15 cellular contexts compared by ENCODE assay signal in the genomic region with DNA sequence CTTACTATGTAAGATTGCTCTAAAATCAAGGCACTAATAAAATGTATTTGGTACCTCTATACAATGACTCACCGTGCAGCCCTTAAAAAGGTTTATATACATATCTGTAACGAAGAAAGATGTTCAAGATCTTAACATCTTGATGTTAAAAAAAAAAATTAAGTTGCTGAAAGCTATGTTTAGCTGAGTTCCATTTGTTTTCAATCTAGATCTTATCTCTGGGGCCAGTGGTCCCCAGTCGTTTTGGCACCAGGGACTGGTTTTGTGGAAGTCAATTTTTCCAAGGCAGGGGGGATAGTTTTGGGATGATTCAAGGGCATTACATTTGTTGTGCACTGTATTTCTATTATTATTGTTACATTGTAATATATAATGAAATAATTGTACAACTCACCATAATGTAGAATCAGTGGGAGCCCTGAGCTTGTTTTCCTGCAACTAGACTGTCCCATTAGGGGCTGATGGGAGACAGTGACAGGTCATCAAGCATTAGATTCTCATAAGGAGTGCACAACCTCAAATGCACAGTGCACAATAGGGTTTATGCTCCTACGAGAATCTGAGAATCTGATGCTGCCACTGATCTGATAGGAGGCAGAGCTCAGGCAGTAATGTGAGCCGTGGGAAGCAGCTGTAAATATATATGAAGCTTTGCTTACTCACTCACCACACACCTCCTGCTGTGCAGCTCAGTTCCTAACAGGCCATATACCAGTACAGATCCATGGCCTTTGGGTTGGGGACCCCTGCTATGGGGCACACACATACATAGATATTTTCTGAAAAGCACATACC. TPM values are rescaled to one million over a fixed set of nuclear protein-coding genes. Genes with fewer than 3 reads are reported as not detected.
A peak's percentile ranks its signal among the peaks of the same experiment; 100 is the strongest.
DNase-seq lines count a peak whose midpoint lies in the region; ATAC-seq and TF ChIP-seq lines count a peak whose summit lies in the region.
"Had no signal": no experiment of that assay in that cellular context is flagged by ENCODE, and none has a peak within 500 bp of the region (broad histone marks: within the 10 kb centered on the region; RNA-seq: fewer than 3 reads in every experiment).

No MANE protein-coding gene starts in this region.

- H3K9me3 ChIP-seq in breast epithelium (no peaks in the 10 kb centered on the region), SK-N-SH (no peaks in the 10 kb centered on the region), testis (no peaks in the 10 kb centered on the region)
- H3K9me3 ChIP-seq: ascending aorta had no signal

- no peaks in the 10 kb centered on the region for H3K4me1 Mint-ChIP-seq in MCF 10A (ENCODE audit: insufficient read depth, unreplicated experiment)

- H3K4me3 Mint-ChIP-seq in MCF 10A (ENCODE audit: unreplicated experiment): no peak overlapping the region
- H3K4me3 Mint-ChIP-seq: mesothelial cell of epicardium had no signal

- TF ChIP-seq POLR2A in breast epithelium (IDR thresholded peaks at IDR 0.05) (no peak), testis (IDR thresholded peaks at IDR 0.05) (no peak)

- H3K4me1 ChIP-seq in breast epithelium: no peaks in the 10 kb centered on the region
- H3K4me1 ChIP-seq in SK-N-SH (ENCODE audit: control insufficient read depth in 1 of 2, insufficient read depth in 2 of 2, low read depth in 1 of 2, low read length in 1 of 2): peaks cover 0 to 9% of the 10 kb centered on the region in 2 experiments; a peak in 3 of 4 replicates
- no peaks in the 10 kb centered on the region for H3K4me1 ChIP-seq in testis
- H3K4me1 ChIP-seq: ascending aorta had no signal

- no peaks in the 10 kb centered on the region for H3K79me2 ChIP-seq in SK-N-SH (ENCODE audit: insufficient read depth)

- peak; percentile 20 for TF ChIP-seq RAD21 in SK-N-SH (IDR thresholded peaks at IDR 0.05; ENCODE audit: low read length)

- H2AFZ ChIP-seq in SK-N-SH (ENCODE audit: low read depth): no peak overlapping the region

- ATAC-seq in left colon: no peak

- no peaks in the 10 kb centered on the region for H3K27me3 Mint-ChIP-seq in MCF 10A (ENCODE audit: insufficient read depth, unreplicated experiment)

- no peak overlapping the region for H3K4me3 ChIP-seq in breast epithelium
- no peak overlapping the region for H3K4me3 ChIP-seq in SK-N-SH (ENCODE audit: low read depth in 2 of 2, low read length in 1 of 2)
- H3K4me3 ChIP-seq in fibroblast of mammary gland (ENCODE audit: control insufficient read depth, low read depth, low read length): no peak overlapping the region
- no peak overlapping the region for H3K4me3 ChIP-seq in testis
- H3K4me3 ChIP-seq: ascending aorta had no signal

- no peak for TF ChIP-seq CTCF in MCF 10A (IDR thresholded peaks at IDR 0.05; ENCODE audit: unreplicated experiment)
- no peak for TF ChIP-seq CTCF in breast epithelium (IDR thresholded peaks at IDR 0.05)
- no peak for TF ChIP-seq CTCF in SK-N-SH (IDR thresholded peaks at IDR 0.05)
- no peak for TF ChIP-seq CTCF in fibroblast of mammary gland (conservative IDR thresholded peaks at IDR 0.05; ENCODE audit: control insufficient read depth, insufficient read depth, low read depth, low read length)
- no peak for TF ChIP-seq CTCF in testis (IDR thresholded peaks at IDR 0.05)

- intact Hi-C loops in MCF 10A (cut with micrococcal nuclease): no loop called here
- intact Hi-C loops in breast epithelium (cut with DNase I; ENCODE audit: low total_unique reads): no loop called here
- intact Hi-C loops in left colon (cut with DNase I, micrococcal nuclease): no loop called here
- intact Hi-C loops in testis (cut with DNase I; ENCODE audit: low total_unique reads): no loop called here

- POLR2A ChIA-PET in MCF 10A (lab: Yijun Ruan, JAX): interaction anchor here (0.7 kb wide), 1 partner anchor 279 kb away, joined by 3 read pairs; no protein-coding TSS in a partner anchor
- POLR2A ChIA-PET in SK-N-SH (lab: Yijun Ruan, JAX): no interaction called here

- H3K27me3 ChIP-seq in breast epithelium (no peaks in the 10 kb centered on the region), SK-N-SH (ENCODE audit: insufficient read depth) (no peaks in the 10 kb centered on the region), testis (no peaks in the 10 kb centered on the region)
- H3K27me3 ChIP-seq: ascending aorta had no signal

- CTCF ChIA-PET in MCF 10A (lab: Yijun Ruan, JAX): no interaction called here
- CTCF ChIA-PET in SK-N-SH (lab: Yijun Ruan, JAX): interaction anchor here (0.9 kb wide), 1 partner anchor 20 kb away, joined by 3 read pairs; no protein-coding TSS in a partner anchor

- H3K9ac ChIP-seq in SK-N-SH: no peak overlapping the region; the same call in 1 of the 2 replicates
- H3K9ac ChIP-seq: KMS-11 had no signal

- H3K9me3 Mint-ChIP-seq in MCF 10A (ENCODE audit: unreplicated experiment): no peaks in the 10 kb centered on the region

- H4K20me1 ChIP-seq in SK-N-SH (ENCODE audit: insufficient read depth): no peaks in the 10 kb centered on the region

- H3K27ac Mint-ChIP-seq in MCF 10A (ENCODE audit: low read depth, unreplicated experiment): no peak overlapping the region
- H3K27ac Mint-ChIP-seq: mesothelial cell of epicardium had no signal

- H3K27ac ChIP-seq in breast epithelium: no peak overlapping the region
- peak overlapping the region; percentile 86 to 91 for H3K27ac ChIP-seq in SK-N-SH (ENCODE audit: low read depth in 2 of 2, low read length in 1 of 2)
- no peak overlapping the region for H3K27ac ChIP-seq in testis
- H3K27ac ChIP-seq: ascending aorta, KMS-11 had no signal

- H3K9me2 ChIP-seq in SK-N-SH: no peaks in the 10 kb centered on the region

- WGBS in SK-N-SH (ENCODE audit: low lambda C conversion rate): under 1% methylated on average over 5 of the region's 5 CpGs
- 49% methylated on average over 5 of the region's 5 CpGs for WGBS in testis, 2 donors

- no peaks in the 10 kb centered on the region for H3K36me3 Mint-ChIP-seq in MCF 10A (ENCODE audit: insufficient read depth, unreplicated experiment)
- H3K36me3 Mint-ChIP-seq: mesothelial cell of epicardium had no signal

- H3K4me2 ChIP-seq in SK-N-SH: peak overlapping the region; percentile 24; the same call in 1 of the 2 replicates
- H3K4me2 ChIP-seq: KMS-11 had no signal

- no TSS peak for BruUV-seq in MCF 10A (replicated peaks; lab: Mats Ljungman, UMichigan)

- no peaks in the 10 kb centered on the region for H3K36me3 ChIP-seq in breast epithelium
- no peaks in the 10 kb centered on the region for H3K36me3 ChIP-seq in SK-N-SH (replicated peaks in 1 of 2; ENCODE audit: control insufficient read depth in 1 of 2, insufficient read depth in 2 of 2, low read length in 1 of 2)
- no peaks in the 10 kb centered on the region for H3K36me3 ChIP-seq in testis (ENCODE audit: low read depth, missing control alignments)
- H3K36me3 ChIP-seq: ascending aorta had no signal

- H3F3A ChIP-seq in SK-N-SH (replicated peaks; ENCODE audit: insufficient read depth): peaks cover 21% of the 10 kb centered on the region

- DNase-seq in MCF 10A (ENCODE audit: unreplicated experiment): peak; percentile 27
- DNase-seq in breast epithelium (ENCODE audit: low spot score in 2 of 2): no peak
- peak; percentile 33 for DNase-seq in SK-N-SH
- DNase-seq in fibroblast of mammary gland (ENCODE audit: low read depth): peak; percentile 28
- peak; percentile 96 for DNase-seq in smooth muscle cell of the brain vasculature (ENCODE audit: low read depth, low spot score)
- DNase-seq in left colon: no peak
- DNase-seq in 8988T: no peak
- DNase-seq in testis: no peak
- DNase-seq: DMS79 treated with DMSO at 0.1 percent for 48 hours, hypothalamus, NCI-H446 treated with DMSO at 0.1 percent for 48 hours had no signal

- peak; percentile 69 to 76; a peak in 3 of 4 replicates for TF ChIP-seq EP300 in SK-N-SH (IDR thresholded peaks at IDR 0.05; ENCODE audit: borderline replicate concordance in 1 of 2, low read depth in 1 of 2, low read length in 1 of 2)

TF ChIP-seq in SK-N-SH, 30 proteins besides CTCF, POLR2A, EP300 and RAD21 (continues in another document):
- TF ChIP-seq NRF1 (IDR thresholded peaks at IDR 0.05; ENCODE audit: low read depth, low read length) (no peak), GATA2 (CRISPR knock-in tag; IDR thresholded peaks at IDR 0.05) (peak; percentile 67), RFX5 (IDR thresholded peaks at IDR 0.05; ENCODE audit: low read length) (no peak), ELF1 (IDR thresholded peaks at IDR 0.05) (no peak), MEF2A (IDR thresholded peaks at IDR 0.05; ENCODE audit: borderline replicate concordance, low read depth) (peak; percentile 84), MXI1 (IDR thresholded peaks at IDR 0.05; ENCODE audit: low read depth, low read length) (peak; percentile 22; the same call in 1 of the 2 replicates), PBX3 (IDR thresholded peaks at IDR 0.05) (peak; percentile 77)

RNA-seq across cellular contexts. Expression of gene TSLP, which starts 27.6 kb away (rescaled TPM):
- total RNA-seq in MCF 10A (2022) (5.1 and 6.4 TPM in 2 replicates), breast epithelium (1 to 10 TPM in 1 of 3 donors, under 1 TPM in 2; 0.44 to 1.6 (median 0.66) TPM), left colon (under 1 TPM; 0.27 to 0.47 TPM), testis (1 to 10 TPM; 1.7 TPM)
- polyA plus RNA-seq in SK-N-SH (2012; rRNA removed) (1.3 and 1.5 TPM in 2 replicates), testis (ENCODE audit: insufficient read depth, low read depth, low replicate concordance) (1.2 TPM)
- 1.9 and 2.8 TPM in 2 replicates for polyA plus RNA-seq in SK-N-SH (2012; cell fraction: cytosol; rRNA removed)
- 0.41 and 0.97 TPM in 2 replicates for polyA plus RNA-seq in SK-N-SH (2012; cell fraction: nucleus; rRNA removed)
- total RNA-seq: ascending aorta, SK-MEL-5 had no signal

RNA-seq across cellular contexts. Expression of gene WDR36, which starts 48.2 kb away (rescaled TPM):
- 43.8 and 52.3 TPM in 2 replicates for total RNA-seq in MCF 10A (2022)
- total RNA-seq in breast epithelium: 10 to 100 TPM; 27.2 to 41.4 (median 37.2) TPM
- 6.7 and 10.4 TPM in 2 replicates for polyA plus RNA-seq in SK-N-SH (2012; rRNA removed)
- polyA plus RNA-seq in SK-N-SH (2012; cell fraction: cytosol; rRNA removed): 8.6 and 9.0 TPM in 2 replicates
- polyA plus RNA-seq in SK-N-SH (2012; cell fraction: nucleus; rRNA removed): 7.6 and 17.4 TPM in 2 replicates
- total RNA-seq in left colon: 10 to 100 TPM; 15.9 to 18.5 TPM
- total RNA-seq in testis: 10 to 100 TPM; 18.0 to 23.9 TPM
- 11.6 TPM for polyA plus RNA-seq in testis (ENCODE audit: insufficient read depth, low read depth, low replicate concordance)

Comparison
In these comparisons a context has a peak if more than half of its experiments do, and no peak if none do; other contexts are left out.
1. DNase-seq: peak in MCF 10A (single experiment), SK-N-SH (single experiment), fibroblast of mammary gland (single experiment) and smooth muscle cell of the brain vasculature (single experiment); none in breast epithelium (0 of 2), left colon (0 of 2), 8988T (single experiment) and testis (single experiment).
2. H3K27ac ChIP-seq: peak in SK-N-SH (2 of 2); none in breast epithelium (0 of 2) and testis (0 of 2).